Comparison of ENCODE assay signal across 10 cellular contexts in the genomic region with DNA sequence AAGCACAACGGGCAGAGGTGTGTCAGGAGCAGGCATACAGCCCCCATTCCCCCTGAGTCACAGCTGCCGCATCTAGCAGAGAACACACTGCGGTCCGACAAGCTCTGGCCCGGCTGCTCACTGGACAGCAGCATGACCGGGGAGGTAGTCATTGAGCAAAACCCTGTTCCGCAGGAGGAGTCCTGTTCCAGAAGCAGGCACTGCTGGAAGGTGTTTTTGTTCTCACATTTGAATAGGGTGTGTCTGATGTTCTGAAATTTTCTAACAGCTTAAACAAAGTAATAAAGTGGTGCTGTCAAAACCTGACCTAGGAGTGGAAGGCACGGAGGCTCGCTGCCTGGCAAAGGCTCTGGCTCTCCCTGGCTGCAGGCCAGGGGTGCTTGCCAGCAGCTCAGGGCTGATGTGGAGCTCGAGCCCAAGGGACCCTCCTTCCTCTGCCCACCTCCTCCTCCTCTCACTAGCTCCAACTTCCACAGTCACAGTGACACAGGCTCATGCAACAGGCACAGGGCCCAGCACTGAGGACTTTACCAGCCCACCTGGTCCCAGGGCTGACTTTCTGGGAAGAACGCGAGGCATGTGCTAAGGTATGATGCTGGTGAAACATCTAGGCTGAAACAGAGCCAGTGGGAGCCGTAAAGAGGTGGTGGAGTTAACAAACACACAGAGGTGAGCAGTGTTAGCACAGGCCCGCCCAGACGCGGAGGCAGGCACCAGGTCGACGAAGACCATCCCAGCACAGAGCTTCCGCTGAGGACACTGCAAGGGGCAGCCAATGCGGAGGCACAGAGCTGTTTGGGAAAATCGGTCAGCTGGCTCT.
DNase-seq lines count a peak whose midpoint lies in the region; ATAC-seq and TF ChIP-seq lines count a peak whose summit lies in the region.
"Had no signal": no experiment of that assay in that cellular context is flagged by ENCODE, and none has a peak within 500 bp of the region (broad histone marks: within the 10 kb centered on the region; RNA-seq: fewer than 3 reads in every experiment).

No MANE protein-coding gene starts in this region.

- peaks cover 0 to 5% of the 10 kb centered on the region in 2 experiments; a peak in 1 of 4 replicates for H3K4me1 ChIP-seq in SK-N-SH (ENCODE audit: control insufficient read depth in 1 of 2, insufficient read depth in 2 of 2, low read depth in 1 of 2, low read length in 1 of 2)

- H3K36me3 ChIP-seq in SK-N-SH (replicated peaks in 1 of 2; ENCODE audit: control insufficient read depth in 1 of 2, insufficient read depth in 2 of 2, low read length in 1 of 2) (peaks cover 31 to 71% of the 10 kb centered on the region in 2 experiments), WERI-Rb-1 (peaks cover 73% of the 10 kb centered on the region)

- TF ChIP-seq EP300 in SK-N-SH (IDR thresholded peaks at IDR 0.05; ENCODE audit: borderline replicate concordance in 1 of 2, low read depth in 1 of 2, low read length in 1 of 2): no peak

- H3K4me3 ChIP-seq in SK-N-SH (ENCODE audit: low read depth in 2 of 2, low read length in 1 of 2): no peak overlapping the region
- H3K4me3 ChIP-seq in WERI-Rb-1 (ENCODE audit: low read depth, low read length): no peak overlapping the region

- H2AFZ ChIP-seq in SK-N-SH (ENCODE audit: low read depth): no peak overlapping the region

- 86% methylated on average over 18 of the region's 21 CpGs for WGBS in SK-N-SH (ENCODE audit: low lambda C conversion rate)

- H3K9me3 ChIP-seq in SK-N-SH (no peaks in the 10 kb centered on the region), WERI-Rb-1 (ENCODE audit: severe bottlenecking) (no peaks in the 10 kb centered on the region)

- no peak for ATAC-seq in SK-N-SH treated with all-trans-retinoic acid at 6 μM for 48 hours
- ATAC-seq in activated naive CD4-positive, alpha-beta T cell treated with anti-CD3 and anti-CD28 coated beads, Interleukin-2, amount 50 U/mL, for 72 hours: peak; percentile 42 to 54

- no peak for TF ChIP-seq RAD21 in SK-N-SH (IDR thresholded peaks at IDR 0.05; ENCODE audit: low read length)

- H3K27ac ChIP-seq in SK-N-SH (ENCODE audit: low read depth in 2 of 2, low read length in 1 of 2) (no peak overlapping the region; a peak in 1 of 4 replicates), substantia nigra (ENCODE audit: low read depth, low read length, poor library complexity, severe bottlenecking) (peak overlapping the region; percentile 5), WERI-Rb-1 (no peak overlapping the region)

- H3K9me2 ChIP-seq in SK-N-SH: no peaks in the 10 kb centered on the region

- H4K20me1 ChIP-seq in SK-N-SH (ENCODE audit: insufficient read depth): no peaks in the 10 kb centered on the region

- no peaks in the 10 kb centered on the region for H3K27me3 ChIP-seq in SK-N-SH (ENCODE audit: insufficient read depth)
- no peaks in the 10 kb centered on the region for H3K27me3 ChIP-seq in WERI-Rb-1 (ENCODE audit: insufficient read depth, low read depth, severe bottlenecking)

- H3F3A ChIP-seq in SK-N-SH (replicated peaks; ENCODE audit: insufficient read depth): no peaks in the 10 kb centered on the region

- POLR2A ChIA-PET in SK-N-SH (lab: Yijun Ruan, JAX): no interaction called here

- DNase-seq in SK-N-SH (no peak), kidney tubule cell (ENCODE audit: low spot score) (peak; percentile 83), substantia nigra (lab: John Stamatoyannopoulos, UW) (peak in 15 of 49 donors; percentile 8 to 50 (median 18)), Kasumi-1 (lab: John Stamatoyannopoulos, UW) (no peak), WERI-Rb-1 (no peak), NCI-H1436 treated with DMSO at 0.1 percent for 48 hours (lab: John Stamatoyannopoulos, UW) (no peak)
- no peak for DNase-seq in activated naive CD4-positive, alpha-beta T cell treated with anti-CD3 and anti-CD28 coated beads, Interleukin-2, amount 50 U/mL, for 72 hours (ENCODE audit: low spot score in 2 of 2)
- DNase-seq: H7, OCI-M1 had no signal

- no peak overlapping the region for H3K9ac ChIP-seq in SK-N-SH

- H3K4me2 ChIP-seq in SK-N-SH: no peak overlapping the region

- CTCF ChIA-PET in SK-N-SH (lab: Yijun Ruan, JAX): interaction anchor here (1.1 to 8.0 kb wide), 6 partner anchors 14 to 191 kb away, joined by 4 to 44 read pairs (median 6); no protein-coding TSS in a partner anchor

- H3K9me3 Mint-ChIP-seq in activated naive CD4-positive, alpha-beta T cell treated with anti-CD3 and anti-CD28 coated beads, Interleukin-2, amount 50 U/mL, for 72 hours: no peaks in the 10 kb centered on the region

- H3K79me2 ChIP-seq in SK-N-SH (ENCODE audit: insufficient read depth): no peaks in the 10 kb centered on the region

- H3K27ac Mint-ChIP-seq in activated naive CD4-positive, alpha-beta T cell treated with anti-CD3 and anti-CD28 coated beads, Interleukin-2, amount 50 U/mL, for 72 hours: peak overlapping the region; percentile 72

- H3K36me3 Mint-ChIP-seq in activated naive CD4-positive, alpha-beta T cell treated with anti-CD3 and anti-CD28 coated beads, Interleukin-2, amount 50 U/mL, for 72 hours: peaks cover 26 to 31% of the 10 kb centered on the region in 2 donors

- TF ChIP-seq CTCF in SK-N-SH (IDR thresholded peaks at IDR 0.05) (no peak), WERI-Rb-1 (IDR thresholded peaks at IDR 0.05; ENCODE audit: low read depth, low read length) (no peak)

TF ChIP-seq in SK-N-SH, 30 proteins besides CTCF, POLR2A, EP300 and RAD21:
- TF ChIP-seq, protein P1, sequence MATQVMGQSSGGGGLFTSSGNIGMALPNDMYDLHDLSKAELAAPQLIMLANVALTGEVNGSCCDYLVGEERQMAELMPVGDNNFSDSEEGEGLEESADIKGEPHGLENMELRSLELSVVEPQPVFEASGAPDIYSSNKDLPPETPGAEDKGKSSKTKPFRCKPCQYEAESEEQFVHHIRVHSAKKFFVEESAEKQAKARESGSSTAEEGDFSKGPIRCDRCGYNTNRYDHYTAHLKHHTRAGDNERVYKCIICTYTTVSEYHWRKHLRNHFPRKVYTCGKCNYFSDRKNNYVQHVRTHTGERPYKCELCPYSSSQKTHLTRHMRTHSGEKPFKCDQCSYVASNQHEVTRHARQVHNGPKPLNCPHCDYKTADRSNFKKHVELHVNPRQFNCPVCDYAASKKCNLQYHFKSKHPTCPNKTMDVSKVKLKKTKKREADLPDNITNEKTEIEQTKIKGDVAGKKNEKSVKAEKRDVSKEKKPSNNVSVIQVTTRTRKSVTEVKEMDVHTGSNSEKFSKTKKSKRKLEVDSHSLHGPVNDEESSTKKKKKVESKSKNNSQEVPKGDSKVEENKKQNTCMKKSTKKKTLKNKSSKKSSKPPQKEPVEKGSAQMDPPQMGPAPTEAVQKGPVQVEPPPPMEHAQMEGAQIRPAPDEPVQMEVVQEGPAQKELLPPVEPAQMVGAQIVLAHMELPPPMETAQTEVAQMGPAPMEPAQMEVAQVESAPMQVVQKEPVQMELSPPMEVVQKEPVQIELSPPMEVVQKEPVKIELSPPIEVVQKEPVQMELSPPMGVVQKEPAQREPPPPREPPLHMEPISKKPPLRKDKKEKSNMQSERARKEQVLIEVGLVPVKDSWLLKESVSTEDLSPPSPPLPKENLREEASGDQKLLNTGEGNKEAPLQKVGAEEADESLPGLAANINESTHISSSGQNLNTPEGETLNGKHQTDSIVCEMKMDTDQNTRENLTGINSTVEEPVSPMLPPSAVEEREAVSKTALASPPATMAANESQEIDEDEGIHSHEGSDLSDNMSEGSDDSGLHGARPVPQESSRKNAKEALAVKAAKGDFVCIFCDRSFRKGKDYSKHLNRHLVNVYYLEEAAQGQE (IDR thresholded peaks at IDR 0.05; ENCODE audit: low read depth, low read length): no peak
- TF ChIP-seq TAF1 (IDR thresholded peaks at IDR 0.05; ENCODE audit: borderline replicate concordance, low read depth, low read length) (no peak), NFIC (IDR thresholded peaks at IDR 0.05; ENCODE audit: borderline replicate concordance) (0 out of 2 replicates have a peak, but pooled peaks have one; percentile 13)

TF ChIP-seq in SK-N-SH treated with all-trans-retinoic acid at 6 μM for 48 hours, 23 proteins besides CTCF, POLR2A, EP300 and RAD21 (continues in another document):
- TF ChIP-seq OSR1 (CRISPR knock-in tag; IDR thresholded peaks at IDR 0.05) (no peak), PATZ1 (CRISPR knock-in tag; IDR thresholded peaks at IDR 0.05; ENCODE audit: borderline replicate concordance) (no peak), ZFP3 (CRISPR knock-in tag; IDR thresholded peaks at IDR 0.05) (no peak), TCF4 (CRISPR knock-in tag; IDR thresholded peaks at IDR 0.05; ENCODE audit: borderline replicate concordance) (no peak)
